Comparison of ENCODE assay signal across 7 cellular contexts in genomic region chr19:40846722-40847121, GRCh38. TPM values are rescaled to one million over a fixed set of nuclear protein-coding genes. Genes with fewer than 3 reads are reported as not detected.
"Had no signal": no experiment of that assay in that cellular context is flagged by ENCODE, and none has a peak within 500 bp of the region (broad histone marks: within the 10 kb centered on the region; RNA-seq: fewer than 3 reads in every experiment).

No MANE protein-coding gene starts in this region.

RNA-seq across cellular contexts. Expression of gene CYP2A6, which starts 3.5 kb away (rescaled TPM):
- total RNA-seq: M059J, OCI-LY7, PC-9, Right ventricle myocardium inferior, RPMI7951, SJCRH30, SK-MEL-5 had no signal

RNA-seq across cellular contexts. Expression of gene CYP2A7, which starts 35.3 kb away (rescaled TPM):
- total RNA-seq: M059J, OCI-LY7, PC-9, Right ventricle myocardium inferior, RPMI7951, SJCRH30, SK-MEL-5 had no signal
